Comparison of ENCODE assay signal across 16 cellular contexts in genomic region chr18:53070706-53071105, GRCh38.
DNase-seq lines count a peak whose midpoint lies in the region; ATAC-seq and TF ChIP-seq lines count a peak whose summit lies in the region.
"Had no signal": no experiment of that assay in that cellular context is flagged by ENCODE, and none has a peak within 500 bp of the region (broad histone marks: within the 10 kb centered on the region; RNA-seq: fewer than 3 reads in every experiment).

No MANE protein-coding gene starts in this region.

- no peaks in the 10 kb centered on the region for H3K27me3 Mint-ChIP-seq in endodermal cell (ENCODE audit: insufficient read depth)
- no peaks in the 10 kb centered on the region for H3K27me3 Mint-ChIP-seq in activated T-cell treated with anti-CD3 and anti-CD28 coated beads, Interleukin-2, amount 50 U/mL, for 24 hours

- no peaks in the 10 kb centered on the region for H3K36me3 ChIP-seq in endodermal cell (ENCODE audit: control insufficient read depth, insufficient read depth, low read length)

- peak overlapping the region; percentile 82 for H3K27ac ChIP-seq in endodermal cell (ENCODE audit: low read depth, low read length)

- no peak overlapping the region for H3K4me3 ChIP-seq in endodermal cell (ENCODE audit: low read length)
- H3K4me3 ChIP-seq: GM12878 had no signal

- 84 to 88% methylated on average over 5 to 6 of the region's 6 CpGs for WGBS in endodermal cell (ENCODE audit: insufficient coverage in 1 of 2, insufficient read length in 1 of 2), 2 experiments

- no peak for ATAC-seq in GM21723 (IDR thresholded peaks at IDR 0.05; ENCODE audit: unreplicated experiment)
- ATAC-seq: GM12878, Panc1 had no signal

- H3K9me3 Mint-ChIP-seq in endodermal cell, result no peaks in the 10 kb centered on the region
- H3K9me3 Mint-ChIP-seq in activated T-cell treated with anti-CD3 and anti-CD28 coated beads, Interleukin-2, amount 50 U/mL, for 24 hours, result peaks cover 9% of the 10 kb centered on the region

- H3K4me1 ChIP-seq in endodermal cell (ENCODE audit: control insufficient read depth, insufficient read depth, low read length), result no peaks in the 10 kb centered on the region

- H3K27me3 ChIP-seq in endodermal cell (ENCODE audit: control insufficient read depth, insufficient read depth, low read length, poor library complexity, severe bottlenecking), result no peaks in the 10 kb centered on the region

- H3K4me1 Mint-ChIP-seq in endodermal cell, result no peaks in the 10 kb centered on the region
- no peaks in the 10 kb centered on the region for H3K4me1 Mint-ChIP-seq in activated T-cell treated with anti-CD3 and anti-CD28 coated beads, Interleukin-2, amount 50 U/mL, for 24 hours (ENCODE audit: low read depth)

- no peaks in the 10 kb centered on the region for H3K36me3 Mint-ChIP-seq in endodermal cell (ENCODE audit: low read depth)
- no peaks in the 10 kb centered on the region for H3K36me3 Mint-ChIP-seq in activated T-cell treated with anti-CD3 and anti-CD28 coated beads, Interleukin-2, amount 50 U/mL, for 24 hours (ENCODE audit: low read depth)

- no peak overlapping the region for H3K9ac ChIP-seq in endodermal cell (ENCODE audit: extremely low read depth, low read length, poor library complexity, severe bottlenecking)

- no peak overlapping the region for H3K4me3 Mint-ChIP-seq in endodermal cell
- no peak overlapping the region for H3K4me3 Mint-ChIP-seq in activated T-cell treated with anti-CD3 and anti-CD28 coated beads, Interleukin-2, amount 50 U/mL, for 24 hours

- H3K9me3 ChIP-seq in endodermal cell (ENCODE audit: control insufficient read depth, low read length), result no peaks in the 10 kb centered on the region

- DNase-seq in NCI-H82 (lab: John Stamatoyannopoulos, UW) (peak; percentile 10), NCI-H82 treated with DMSO at 0.1 percent for 48 hours (lab: John Stamatoyannopoulos, UW; ENCODE audit: unreplicated experiment) (no peak), NCI-H510A treated with DMSO at 0.1 percent for 48 hours (lab: John Stamatoyannopoulos, UW) (peak; percentile 80), endodermal cell (no peak), pons (ENCODE audit: low spot score) (peak; percentile 8)
- DNase-seq in activated CD8-positive, alpha-beta memory T cell treated with anti-CD3 and anti-CD28 coated beads, Interleukin-2, amount 50 U/mL, for 48 hours, result no peak
- no peak for DNase-seq in activated T-cell treated with anti-CD3 and anti-CD28 coated beads, Interleukin-2, amount 50 U/mL, for 24 hours
- DNase-seq: DMS79, HCEC 1CT, IMR-90, NCI-H1694 treated with DMSO at 0.1 percent for 48 hours, NCI-H2171 treated with DMSO at 0.1 percent for 48 hours, SIG-M5 had no signal

- TF ChIP-seq CTCF in endodermal cell (conservative IDR thresholded peaks at IDR 0.05), result no peak

- no peak overlapping the region for H3K27ac Mint-ChIP-seq in endodermal cell
- H3K27ac Mint-ChIP-seq in activated T-cell treated with anti-CD3 and anti-CD28 coated beads, Interleukin-2, amount 50 U/mL, for 24 hours, result no peak overlapping the region

Comparison
In these comparisons a context has a peak if more than half of its experiments do, and no peak if none do; other contexts are left out.
1. DNase-seq: peak in NCI-H82 (single experiment), NCI-H510A treated with DMSO at 0.1 percent for 48 hours (single experiment) and pons (single experiment); none in NCI-H82 treated with DMSO at 0.1 percent for 48 hours (single experiment), endodermal cell (single experiment), activated CD8-positive, alpha-beta memory T cell treated with anti-CD3 and anti-CD28 coated beads, Interleukin-2, amount 50 U/mL, for 48 hours (single experiment) and activated T-cell treated with anti-CD3 and anti-CD28 coated beads, Interleukin-2, amount 50 U/mL, for 24 hours (single experiment).